25 cellular contexts compared by ENCODE assay signal in genomic region chr7:38248069-38248567, GRCh38.
DNase-seq lines count a peak whose midpoint lies in the region; ATAC-seq, FAIRE-seq and TF ChIP-seq lines count a peak whose summit lies in the region.
"Had no signal": no experiment of that assay in that cellular context is flagged by ENCODE, and none has a peak within 500 bp of the region (broad histone marks: within the 10 kb centered on the region; RNA-seq: fewer than 3 reads in every experiment).

No MANE protein-coding gene starts in this region.

- peaks cover 11% of the 10 kb centered on the region for H3K27me3 Mint-ChIP-seq in T-helper 2 cell treated with Interferon-gamma antibody and Interleukin-4, amounts not matched to agents 5 μg/mL and 100 μg/mL, for 36 hours (ENCODE audit: low read depth)
- no peaks in the 10 kb centered on the region for H3K27me3 Mint-ChIP-seq in activated naive CD8-positive, alpha-beta T cell treated with anti-CD3 and anti-CD28 coated beads for 36 hours
- peaks cover 0 to 2% (median 0%) of the 10 kb centered on the region in 5 donors for H3K27me3 Mint-ChIP-seq in naive thymus-derived CD4-positive, alpha-beta T cell

- CTCF ChIA-PET in naive thymus-derived CD4-positive, alpha-beta T cell (lab: Charles Lee): interaction anchor here (1.7 kb wide), 1 partner anchor 87 kb away, joined by 4 read pairs; no protein-coding TSS in a partner anchor

- POLR2A ChIA-PET in naive thymus-derived CD4-positive, alpha-beta T cell (lab: Charles Lee): interaction anchor here (0.7 to 0.9 kb wide), 2 partner anchors 11 to 73 kb away, joined by 6 to 7 read pairs; no protein-coding TSS in a partner anchor

- intact Hi-C loops in naive thymus-derived CD4-positive, alpha-beta T cell (cut with micrococcal nuclease): no loop called here

- no peaks in the 10 kb centered on the region for H3K9me3 ChIP-seq in naive thymus-derived CD4-positive, alpha-beta T cell (ENCODE audit: control insufficient read depth in 2 of 3, low read length in 3 of 3)
- H3K9me3 ChIP-seq: Peyer's patch had no signal

- H3K9me3 Mint-ChIP-seq in T-helper 2 cell treated with Interferon-gamma antibody and Interleukin-4, amounts not matched to agents 5 μg/mL and 100 μg/mL, for 36 hours: no peaks in the 10 kb centered on the region
- H3K9me3 Mint-ChIP-seq in activated naive CD8-positive, alpha-beta T cell treated with anti-CD3 and anti-CD28 coated beads for 36 hours: no peaks in the 10 kb centered on the region
- no peaks in the 10 kb centered on the region for H3K9me3 Mint-ChIP-seq in naive thymus-derived CD4-positive, alpha-beta T cell
- H3K9me3 Mint-ChIP-seq: CD14-positive monocyte, HFFc6 had no signal

- peaks cover 0 to 23% of the 10 kb centered on the region in 2 donors for H3K4me1 ChIP-seq in naive thymus-derived CD4-positive, alpha-beta T cell (ENCODE audit: control insufficient read depth in 2 of 2, insufficient read depth in 2 of 2, low read length in 2 of 2)
- H3K4me1 ChIP-seq: Peyer's patch had no signal

- peak overlapping the region; percentile 2 for H3K4me3 ChIP-seq in naive thymus-derived CD4-positive, alpha-beta T cell (ENCODE audit: low read length)
- H3K4me3 ChIP-seq: Peyer's patch had no signal

- peaks cover 35% of the 10 kb centered on the region for H3K36me3 Mint-ChIP-seq in T-helper 2 cell treated with Interferon-gamma antibody and Interleukin-4, amounts not matched to agents 5 μg/mL and 100 μg/mL, for 36 hours (ENCODE audit: low read depth)
- H3K36me3 Mint-ChIP-seq in activated naive CD8-positive, alpha-beta T cell treated with anti-CD3 and anti-CD28 coated beads for 36 hours: peaks cover 3% of the 10 kb centered on the region
- peaks cover 0 to 16% (median 11%) of the 10 kb centered on the region in 5 donors for H3K36me3 Mint-ChIP-seq in naive thymus-derived CD4-positive, alpha-beta T cell

- H3K27me3 ChIP-seq in naive thymus-derived CD4-positive, alpha-beta T cell (ENCODE audit: control insufficient read depth in 2 of 2, insufficient read depth in 2 of 2, low read length in 2 of 2): no peaks in the 10 kb centered on the region
- H3K27me3 ChIP-seq: Peyer's patch had no signal

- H3K4me3 Mint-ChIP-seq in T-helper 2 cell treated with Interferon-gamma antibody and Interleukin-4, amounts not matched to agents 5 μg/mL and 100 μg/mL, for 36 hours: peak overlapping the region; percentile 0
- H3K4me3 Mint-ChIP-seq in activated naive CD8-positive, alpha-beta T cell treated with anti-CD3 and anti-CD28 coated beads for 36 hours: peak overlapping the region; percentile 15
- H3K4me3 Mint-ChIP-seq in naive thymus-derived CD4-positive, alpha-beta T cell: no peak overlapping the region
- H3K4me3 Mint-ChIP-seq: CD14-positive monocyte, HFFc6 had no signal

- DNase-seq in T-helper 2 cell treated with Interferon-gamma antibody and Interleukin-4, amounts not matched to agents 5 μg/mL and 100 μg/mL, for 36 hours (ENCODE audit: low spot score): no peak
- DNase-seq in T-helper 2 cell (no peak), GM12891 (ENCODE audit: insufficient read length, low spot score) (no peak), NCI-H187 (lab: John Stamatoyannopoulos, UW) (no peak), germinal center (ENCODE audit: low spot score) (no peak)
- DNase-seq in activated naive CD8-positive, alpha-beta T cell treated with anti-CD3 and anti-CD28 coated beads for 36 hours: no peak
- no peak for DNase-seq in naive thymus-derived CD4-positive, alpha-beta T cell
- DNase-seq: AML-193; COR-L47; DMS153; GDM1; H7; HFFc6; IMR-90; Kasumi-1; NCI-H1092 treated with DMSO at 0.1 percent for 48 hours; NCI-H146; NCI-H2081; NCI-H2171 treated with DMSO at 0.1 percent for 48 hours; NK-92 treated with Interleukin-12 subunit alpha and Interleukin-12 subunit beta, amount 100 ng/mL, for 24 hours; Peyer's patch had no signal

- FAIRE-seq in GM12891 (lab: Jason Lieb, UNC): peak; percentile 61
- FAIRE-seq: HTR-8/SVneo had no signal

- peaks cover 14% of the 10 kb centered on the region for H3K4me1 Mint-ChIP-seq in T-helper 2 cell treated with Interferon-gamma antibody and Interleukin-4, amounts not matched to agents 5 μg/mL and 100 μg/mL, for 36 hours (ENCODE audit: low read depth)
- H3K4me1 Mint-ChIP-seq in activated naive CD8-positive, alpha-beta T cell treated with anti-CD3 and anti-CD28 coated beads for 36 hours: peaks cover 5% of the 10 kb centered on the region
- H3K4me1 Mint-ChIP-seq in naive thymus-derived CD4-positive, alpha-beta T cell: peaks cover 0 to 30% (median 9%) of the 10 kb centered on the region in 7 donors

- no peak for TF ChIP-seq POLR2A in GM12891 (IDR thresholded peaks at IDR 0.05; ENCODE audit: low read depth, low read length)

- H3K36me3 ChIP-seq in naive thymus-derived CD4-positive, alpha-beta T cell (ENCODE audit: control insufficient read depth in 2 of 3, insufficient read depth in 3 of 3, low read length in 3 of 3): peaks cover 0 to 20% (median 0%) of the 10 kb centered on the region in 3 experiments
- H3K36me3 ChIP-seq: Peyer's patch had no signal

- H3K27ac ChIP-seq in naive thymus-derived CD4-positive, alpha-beta T cell (ENCODE audit: low read depth, low read length): no peak overlapping the region
- H3K27ac ChIP-seq: 22Rv1, Peyer's patch had no signal

- ATAC-seq in naive thymus-derived CD4-positive, alpha-beta T cell: no peak
- ATAC-seq in GM21381 (IDR thresholded peaks at IDR 0.05; ENCODE audit: unreplicated experiment): no peak

- no peak overlapping the region for H3K27ac Mint-ChIP-seq in T-helper 2 cell treated with Interferon-gamma antibody and Interleukin-4, amounts not matched to agents 5 μg/mL and 100 μg/mL, for 36 hours
- H3K27ac Mint-ChIP-seq in activated naive CD8-positive, alpha-beta T cell treated with anti-CD3 and anti-CD28 coated beads for 36 hours: peak overlapping the region; percentile 39
- H3K27ac Mint-ChIP-seq in naive thymus-derived CD4-positive, alpha-beta T cell: no peak overlapping the region
- H3K27ac Mint-ChIP-seq: CD14-positive monocyte, HFFc6 had no signal

TF ChIP-seq in GM12891, 5 proteins besides CTCF, POLR2A, EP300 and RAD21:
- TF ChIP-seq SPI1 (IDR thresholded peaks at IDR 0.05; ENCODE audit: low read depth, low read length) (no peak), POLR2AphosphoS5 (IDR thresholded peaks at IDR 0.05; ENCODE audit: low read depth, low read length) (no peak)

Comparison
In these comparisons a context has a peak if more than half of its experiments do, and no peak if none do; other contexts are left out.
1. H3K4me3 Mint-ChIP-seq: peak in T-helper 2 cell treated with Interferon-gamma antibody and Interleukin-4, amounts not matched to agents 5 μg/mL and 100 μg/mL, for 36 hours (single experiment) and activated naive CD8-positive, alpha-beta T cell treated with anti-CD3 and anti-CD28 coated beads for 36 hours (single experiment); none in naive thymus-derived CD4-positive, alpha-beta T cell (0 of 10).